8 cellular contexts compared by ENCODE assay signal in genomic region chr4:145938618-145939177, GRCh38. TPM values are rescaled to one million over a fixed set of nuclear protein-coding genes. Genes with fewer than 3 reads are reported as not detected.
DNase-seq lines count a peak whose midpoint lies in the region; ATAC-seq lines count a peak whose summit lies in the region.

Gene ZNF827, minus strand, starts transcription at chr4:145938823. Its CDS starts 416 bp downstream, at chr4:145938407.

- H3K27ac ChIP-seq in epithelial cell of prostate, result peak within 1 kb of the TSS; percentile 79

- H3K4me1 ChIP-seq in mononuclear cell (ENCODE audit: insufficient read depth, low read length), result peaks cover 19% of the 10 kb centered on the region

- H3K27me3 ChIP-seq in mononuclear cell (ENCODE audit: insufficient read depth, low read length), result peaks cover 8% of the 10 kb centered on the region

- no peaks in the 10 kb centered on the region for H3K9me3 ChIP-seq in mononuclear cell (ENCODE audit: low read depth, low read length)

- peak; percentile 28 for ATAC-seq in HG03066 (IDR thresholded peaks at IDR 0.05; ENCODE audit: low read depth, unreplicated experiment)

- H3K4me3 ChIP-seq in mononuclear cell (ENCODE audit: low read length), result peak within 1 kb of the TSS; percentile 58

- DNase-seq in NCI-H446 (lab: John Stamatoyannopoulos, UW) (peak; percentile 21 to 57), NCI-H446 treated with DMSO at 0.1 percent for 48 hours (lab: John Stamatoyannopoulos, UW) (no peak), NCI-H82 (lab: John Stamatoyannopoulos, UW) (peak; percentile 80), activated T-cell treated with anti-CD3 and anti-CD28 coated beads for 1 hour (ENCODE audit: low read depth) (peak; percentile 39), epithelial cell of prostate (ENCODE audit: low read depth, low spot score) (peak; percentile 60)
- DNase-seq in stimulated activated CD8-positive, alpha-beta memory T cell treated with anti-CD3 and anti-CD28 coated beads, Interleukin-4, amount 100 ng/mL, for 24 hours (ENCODE audit: low read depth), result peak; percentile 33

RNA-seq across cellular contexts. Expression of gene ZNF827, which starts in this region (rescaled TPM):
- 14.0 TPM for total RNA-seq in mononuclear cell
